Comparison of ENCODE assay signal across 27 cellular contexts in genomic region chr9:86774101-86774500, GRCh38.
"Had no signal": no experiment of that assay in that cellular context is flagged by ENCODE, and none has a peak within 500 bp of the region (broad histone marks: within the 10 kb centered on the region; RNA-seq: fewer than 3 reads in every experiment).

No MANE protein-coding gene starts in this region.

- FAIRE-seq: bronchial epithelial cell had no signal

- H3K27ac ChIP-seq: KMS-11, SJCRH30 had no signal

- DNase-seq: activated CD4-positive, alpha-beta T cell treated with anti-CD3 and anti-CD28 coated beads for 48 hours; activated CD4-positive, alpha-beta T cell treated with anti-CD3 and anti-CD28 coated beads, Interleukin-2, amount 50 U/mL, for 4 hours; activated CD4-positive, CD25-positive, alpha-beta regulatory T cell treated with anti-CD3 and anti-CD28 coated beads, Interleukin-2, amount 50 U/mL, for 72 hours; activated CD8-positive, alpha-beta memory T cell treated with anti-CD3 and anti-CD28 coated beads, Interleukin-2, amount 50 U/mL, for 48 hours; activated CD8-positive, alpha-beta T cell treated with anti-CD3 and anti-CD28 coated beads, Interleukin-2, amount 10 ng/mL, durations not matched to agents 7 days and 5 days; activated naive CD4-positive, alpha-beta T cell treated with anti-CD3 and anti-CD28 coated beads, Interleukin-2, amount 50 U/mL, for 16 hours; activated naive CD8-positive, alpha-beta T cell treated with anti-CD3 and anti-CD28 coated beads, Interleukin-2, amount 10 ng/mL, durations not matched to agents 7 days and 5 days; activated T-cell treated with anti-CD3 and anti-CD28 coated beads, Interleukin-2, amount 50 U/mL, for 1 hour; aorta; MG63; MV-4-11; NCI-H1092 treated with DMSO at 0.1 percent for 48 hours; NCI-H1417 treated with DMSO at 0.1 percent for 48 hours; NCI-H1694; NCI-H2029; NCI-H2107; NCI-H2171 treated with DMSO at 0.1 percent for 48 hours; NCI-H226; NCI-H510A; NCI-H526 treated with DMSO at 0.1 percent for 48 hours; NCI-H82; SJCRH30; T-helper 17 cell; T-helper 9 cell had no signal

- H3K4me2 ChIP-seq: KMS-11 had no signal

- H3K9me3 ChIP-seq: MG63 had no signal

- H3K4me1 ChIP-seq: SJCRH30 had no signal

- H3K27me3 ChIP-seq: MG63, SJCRH30 had no signal

- ATAC-seq: activated CD8-positive, alpha-beta T cell treated with anti-CD3 and anti-CD28 coated beads, Interleukin-2, amount 10 ng/mL, durations not matched to agents 7 days and 5 days; T-helper 17 cell; WTC11 had no signal

- H3K9ac ChIP-seq: KMS-11 had no signal

- H3K36me3 ChIP-seq: MG63, SJCRH30 had no signal

- H3K4me3 ChIP-seq: MG63, SJCRH30 had no signal
